Comparison of ENCODE assay signal across 1 cellular context in genomic region chr22:29704528-29705285, GRCh38.
TF ChIP-seq lines count a peak whose summit lies in the region.

No MANE protein-coding gene starts in this region.

TF ChIP-seq in HEK293, 187 proteins besides CTCF, POLR2A, EP300 and RAD21 (continued from another document):
- TF ChIP-seq TSHZ1 (tag by site-specific recombination; IDR thresholded peaks at IDR 0.05; ENCODE audit: borderline replicate concordance) (no peak), ZNF624 (tag by site-specific recombination; IDR thresholded peaks at IDR 0.05) (no peak), ZNF280C (tag by site-specific recombination; IDR thresholded peaks at IDR 0.05) (no peak), ZNF555 (tag by site-specific recombination; conservative IDR thresholded peaks at IDR 0.05) (no peak), ZNF677 (tag by site-specific recombination; IDR thresholded peaks at IDR 0.05) (no peak), OSR2 (tag by site-specific recombination; IDR thresholded peaks at IDR 0.05) (no peak), ZNF10 (tag by site-specific recombination; IDR thresholded peaks at IDR 0.05) (no peak), SP2 (tag by site-specific recombination; IDR thresholded peaks at IDR 0.05) (no peak), ZBTB21 (tag by site-specific recombination; IDR thresholded peaks at IDR 0.05) (no peak), OVOL3 (tag by site-specific recombination; IDR thresholded peaks at IDR 0.05) (no peak), ZNF571 (tag by site-specific recombination; IDR thresholded peaks at IDR 0.05) (no peak), MZF1 (tag by site-specific recombination; IDR thresholded peaks at IDR 0.05; ENCODE audit: borderline replicate concordance) (no peak), GFI1B (tag by site-specific recombination; IDR thresholded peaks at IDR 0.05) (no peak), ZSCAN18 (tag by site-specific recombination; IDR thresholded peaks at IDR 0.05) (no peak), ZXDB (tag by site-specific recombination; IDR thresholded peaks at IDR 0.05) (no peak), ZNF626 (tag by site-specific recombination; IDR thresholded peaks at IDR 0.05) (no peak), PRDM2 (tag by site-specific recombination; IDR thresholded peaks at IDR 0.05; ENCODE audit: borderline replicate concordance) (no peak), ZNF157 (tag by site-specific recombination; IDR thresholded peaks at IDR 0.05) (no peak), ZNF610 (tag by site-specific recombination; IDR thresholded peaks at IDR 0.05; ENCODE audit: borderline replicate concordance) (no peak), ZBTB1 (tag by site-specific recombination; IDR thresholded peaks at IDR 0.05) (no peak), IKZF3 (tag by site-specific recombination; IDR thresholded peaks at IDR 0.05) (no peak), ZSCAN16 (tag by site-specific recombination; IDR thresholded peaks at IDR 0.05) (no peak), ZNF600 (tag by site-specific recombination; IDR thresholded peaks at IDR 0.05) (peak; percentile 85), RBAK (tag by site-specific recombination; IDR thresholded peaks at IDR 0.05) (no peak), ZBTB6 (tag by site-specific recombination; IDR thresholded peaks at IDR 0.05) (no peak)
- TF ChIP-seq, protein P1, sequence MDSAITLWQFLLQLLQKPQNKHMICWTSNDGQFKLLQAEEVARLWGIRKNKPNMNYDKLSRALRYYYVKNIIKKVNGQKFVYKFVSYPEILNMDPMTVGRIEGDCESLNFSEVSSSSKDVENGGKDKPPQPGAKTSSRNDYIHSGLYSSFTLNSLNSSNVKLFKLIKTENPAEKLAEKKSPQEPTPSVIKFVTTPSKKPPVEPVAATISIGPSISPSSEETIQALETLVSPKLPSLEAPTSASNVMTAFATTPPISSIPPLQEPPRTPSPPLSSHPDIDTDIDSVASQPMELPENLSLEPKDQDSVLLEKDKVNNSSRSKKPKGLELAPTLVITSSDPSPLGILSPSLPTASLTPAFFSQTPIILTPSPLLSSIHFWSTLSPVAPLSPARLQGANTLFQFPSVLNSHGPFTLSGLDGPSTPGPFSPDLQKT (IDR thresholded peaks at IDR 0.05; ENCODE audit: borderline replicate concordance, low read depth, low read length), result no peak
- TF ChIP-seq, protein P2, sequence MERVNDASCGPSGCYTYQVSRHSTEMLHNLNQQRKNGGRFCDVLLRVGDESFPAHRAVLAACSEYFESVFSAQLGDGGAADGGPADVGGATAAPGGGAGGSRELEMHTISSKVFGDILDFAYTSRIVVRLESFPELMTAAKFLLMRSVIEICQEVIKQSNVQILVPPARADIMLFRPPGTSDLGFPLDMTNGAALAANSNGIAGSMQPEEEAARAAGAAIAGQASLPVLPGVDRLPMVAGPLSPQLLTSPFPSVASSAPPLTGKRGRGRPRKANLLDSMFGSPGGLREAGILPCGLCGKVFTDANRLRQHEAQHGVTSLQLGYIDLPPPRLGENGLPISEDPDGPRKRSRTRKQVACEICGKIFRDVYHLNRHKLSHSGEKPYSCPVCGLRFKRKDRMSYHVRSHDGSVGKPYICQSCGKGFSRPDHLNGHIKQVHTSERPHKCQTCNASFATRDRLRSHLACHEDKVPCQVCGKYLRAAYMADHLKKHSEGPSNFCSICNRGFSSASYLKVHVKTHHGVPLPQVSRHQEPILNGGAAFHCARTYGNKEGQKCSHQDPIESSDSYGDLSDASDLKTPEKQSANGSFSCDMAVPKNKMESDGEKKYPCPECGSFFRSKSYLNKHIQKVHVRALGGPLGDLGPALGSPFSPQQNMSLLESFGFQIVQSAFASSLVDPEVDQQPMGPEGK (tag by site-specific recombination; IDR thresholded peaks at IDR 0.05), result peak; percentile 24
- TF ChIP-seq, protein P3, sequence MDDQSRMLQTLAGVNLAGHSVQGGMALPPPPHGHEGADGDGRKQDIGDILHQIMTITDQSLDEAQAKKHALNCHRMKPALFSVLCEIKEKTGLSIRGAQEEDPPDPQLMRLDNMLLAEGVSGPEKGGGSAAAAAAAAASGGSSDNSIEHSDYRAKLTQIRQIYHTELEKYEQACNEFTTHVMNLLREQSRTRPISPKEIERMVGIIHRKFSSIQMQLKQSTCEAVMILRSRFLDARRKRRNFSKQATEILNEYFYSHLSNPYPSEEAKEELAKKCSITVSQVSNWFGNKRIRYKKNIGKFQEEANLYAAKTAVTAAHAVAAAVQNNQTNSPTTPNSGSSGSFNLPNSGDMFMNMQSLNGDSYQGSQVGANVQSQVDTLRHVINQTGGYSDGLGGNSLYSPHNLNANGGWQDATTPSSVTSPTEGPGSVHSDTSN (CRISPR knock-in tag; IDR thresholded peaks at IDR 0.05), result no peak
